24 cellular contexts compared by ENCODE assay signal in genomic region chr17:11300201-11300600, GRCh38. TPM values are rescaled to one million over a fixed set of nuclear protein-coding genes. Genes with fewer than 3 reads are reported as not detected.
"Had no signal": no experiment of that assay in that cellular context is flagged by ENCODE, and none has a peak within 500 bp of the region (broad histone marks: within the 10 kb centered on the region; RNA-seq: fewer than 3 reads in every experiment).

No MANE protein-coding gene starts in this region.

- DNase-seq: dermis blood vessel endothelial cell; dorsolateral prefrontal cortex; effector CD4-positive, alpha-beta T cell; effector memory CD4-positive, alpha-beta T cell; esophagus squamous epithelium; foreskin fibroblast; foreskin melanocyte; gastrocnemius medialis; glutamatergic neuron; heart right ventricle; hippocampal formation; left cardiac atrium; left lung; left ventricle myocardium superior; lower lobe of right lung; mesenchymal stem cell; mucosa of descending colon had no signal

- H3K9me3 ChIP-seq: esophagus squamous epithelium, gastrocnemius medialis, heart right ventricle, left lung, lower lobe of right lung, mucosa of descending colon had no signal

- ATAC-seq: gastrocnemius medialis, left cardiac atrium, left lung, lower lobe of right lung, mucosa of descending colon had no signal

- H3K4me3 Mint-ChIP-seq: mesothelial cell of epicardium had no signal

- H3K36me3 Mint-ChIP-seq: mesothelial cell of epicardium had no signal

- H3K4me3 ChIP-seq: coronary artery, dorsolateral prefrontal cortex, esophagus squamous epithelium, gastrocnemius medialis, heart right ventricle, left lung, lower lobe of right lung, mucosa of descending colon had no signal

- H3K27ac ChIP-seq: coronary artery, esophagus squamous epithelium, gastrocnemius medialis, heart right ventricle, left lung, lower lobe of right lung had no signal

- H3K36me3 ChIP-seq: esophagus squamous epithelium, gastrocnemius medialis, heart right ventricle, left lung, lower lobe of right lung had no signal

- H3K9me3 Mint-ChIP-seq: mesothelial cell of epicardium had no signal

- H3K27me3 ChIP-seq: gastrocnemius medialis, left lung had no signal

- H3K4me1 Mint-ChIP-seq: mesothelial cell of epicardium had no signal

- H3K27ac Mint-ChIP-seq: mesothelial cell of epicardium had no signal

- H3K4me1 ChIP-seq: esophagus squamous epithelium, gastrocnemius medialis, heart right ventricle, left lung, lower lobe of right lung had no signal

RNA-seq across cellular contexts. Expression of gene SHISA6, which starts 59.2 kb away (rescaled TPM):
- total RNA-seq: dermis blood vessel endothelial cell, endothelial cell of umbilical vein, epithelial cell of proximal tubule, glomerular endothelial cell, lung microvascular endothelial cell, mesothelial cell of epicardium, myocyte had no signal
- polyA plus RNA-seq: endothelial cell of umbilical vein had no signal
